ENCODE assay signal across 19 cellular contexts in genomic region chr14:21652209-21652808, GRCh38. TPM values are rescaled to one million over a fixed set of nuclear protein-coding genes. Genes with fewer than 3 reads are reported as not detected.
"Had no signal": no experiment of that assay in that cellular context is flagged by ENCODE, and none has a peak within 500 bp of the region (broad histone marks: within the 10 kb centered on the region; RNA-seq: fewer than 3 reads in every experiment).

No MANE protein-coding gene starts in this region.

- H3K4me1 ChIP-seq: adrenal gland, esophagus muscularis mucosa, pancreas, stomach had no signal

- H3K27me3 ChIP-seq: adrenal gland, esophagus muscularis mucosa, stomach had no signal

- ATAC-seq: pancreas had no signal

- H3K27ac ChIP-seq: adrenal gland, esophagus muscularis mucosa, pancreas, skin epidermis, stomach, thoracic aorta, VCaP had no signal

- DNase-seq: activated CD4-positive, alpha-beta T cell treated with anti-CD3 and anti-CD28 coated beads, Interleukin-2, amount 10 ng/mL, durations not matched to agents 24 days and 14 days; activated naive CD4-positive, alpha-beta T cell treated with anti-CD3 and anti-CD28 coated beads, Interleukin-2, amount 50 U/mL, for 16 hours; adrenal gland; central memory CD4-positive, alpha-beta T cell; glutamatergic neuron; pancreas; retina; stomach had no signal

- H3K9me3 ChIP-seq: adrenal gland, esophagus muscularis mucosa, pancreas, stomach, thoracic aorta had no signal

- H3K36me3 ChIP-seq: adrenal gland, esophagus muscularis mucosa, pancreas, stomach, thoracic aorta had no signal

- H3K4me3 ChIP-seq: adrenal gland, esophagus muscularis mucosa, pancreas, skin epidermis, stomach, thoracic aorta had no signal

- FAIRE-seq: keratinocyte, pancreas had no signal

RNA-seq across cellular contexts. Expression of gene OR4E2, which starts 1.3 kb away (rescaled TPM):
- total RNA-seq: activated CD4-positive, alpha-beta T cell treated with anti-CD3 and anti-CD28 coated beads, Interleukin-2, amount 10 ng/mL, durations not matched to agents 24 days and 14 days; activated CD8-positive, alpha-beta memory T cell treated with anti-CD3 and anti-CD28 coated beads for 36 hours; adrenal gland; dermis microvascular lymphatic vessel endothelial cell; esophagus muscularis mucosa; fibroblast of villous mesenchyme; liver; mesenteric fat pad; pancreas; stomach; thoracic aorta; urinary bladder had no signal
- polyA plus RNA-seq: adrenal gland, keratinocyte, liver, pancreas, stomach, urinary bladder had no signal

RNA-seq across cellular contexts. Expression of gene OR10G2, which starts 17.6 kb away (rescaled TPM):
- total RNA-seq: activated CD4-positive, alpha-beta T cell treated with anti-CD3 and anti-CD28 coated beads, Interleukin-2, amount 10 ng/mL, durations not matched to agents 24 days and 14 days; activated CD8-positive, alpha-beta memory T cell treated with anti-CD3 and anti-CD28 coated beads for 36 hours; adrenal gland; dermis microvascular lymphatic vessel endothelial cell; esophagus muscularis mucosa; fibroblast of villous mesenchyme; liver; mesenteric fat pad; pancreas; stomach; thoracic aorta; urinary bladder had no signal
- polyA plus RNA-seq: adrenal gland, keratinocyte, liver, pancreas, stomach, urinary bladder had no signal

RNA-seq across cellular contexts. Expression of gene OR4E1, which starts 21.3 kb away (rescaled TPM):
- total RNA-seq: activated CD4-positive, alpha-beta T cell treated with anti-CD3 and anti-CD28 coated beads, Interleukin-2, amount 10 ng/mL, durations not matched to agents 24 days and 14 days; activated CD8-positive, alpha-beta memory T cell treated with anti-CD3 and anti-CD28 coated beads for 36 hours; adrenal gland; dermis microvascular lymphatic vessel endothelial cell; esophagus muscularis mucosa; fibroblast of villous mesenchyme; liver; mesenteric fat pad; pancreas; stomach; thoracic aorta; urinary bladder had no signal
- polyA plus RNA-seq: adrenal gland, keratinocyte, liver, pancreas, stomach, urinary bladder had no signal
